29 cellular contexts compared by ENCODE assay signal in the genomic region with DNA sequence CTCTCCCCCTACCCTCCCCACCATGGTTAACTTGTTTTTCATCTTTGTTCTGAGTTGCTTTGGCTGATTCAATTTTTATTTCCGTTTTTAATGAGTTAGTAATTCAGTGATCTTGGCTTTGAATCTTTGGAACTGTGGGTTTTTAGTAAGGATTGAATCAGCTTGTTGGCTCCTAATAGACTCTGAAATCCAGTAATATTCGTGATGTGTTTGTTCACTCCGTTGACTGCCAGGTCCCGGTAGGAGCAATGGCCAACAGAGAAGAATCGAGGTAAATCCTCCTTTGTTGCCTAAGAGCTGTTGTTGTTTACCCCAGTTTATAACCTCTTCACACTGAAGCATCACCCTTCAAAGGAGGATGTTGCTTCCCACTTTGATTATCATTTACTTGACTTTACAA.
DNase-seq lines count a peak whose midpoint lies in the region; ATAC-seq, FAIRE-seq and TF ChIP-seq lines count a peak whose summit lies in the region.
"Had no signal": no experiment of that assay in that cellular context is flagged by ENCODE, and none has a peak within 500 bp of the region (broad histone marks: within the 10 kb centered on the region; RNA-seq: fewer than 3 reads in every experiment).

No MANE protein-coding gene starts in this region.

- H3K27me3 ChIP-seq in adipocyte (replicated peaks; ENCODE audit: control insufficient read depth, insufficient read depth, low read length) (no peaks in the 10 kb centered on the region), keratinocyte (ENCODE audit: control insufficient read depth, extremely low read depth, insufficient read depth, low read length) (no peaks in the 10 kb centered on the region)
- H3K27me3 ChIP-seq: hepatocyte, pancreas had no signal

- no peaks in the 10 kb centered on the region for H4K20me1 ChIP-seq in keratinocyte (ENCODE audit: control insufficient read depth, extremely low read depth, insufficient read depth, low read length)

- peaks cover 9% of the 10 kb centered on the region for H3K4me1 Mint-ChIP-seq in stimulated activated effector memory CD8-positive, alpha-beta T cell treated with anti-CD3 and anti-CD28 coated beads, Interleukin-12 subunit alpha, Interleukin-12 subunit beta, amount 100 ng/mL, for 72 hours
- H3K4me1 Mint-ChIP-seq: brain, natural killer cell had no signal

- dilution Hi-C loops in keratinocyte (cut with MboI; ENCODE audit: extremely low pct_ligation_motif_present, low sequenced_read_pairs) = no loop called here

- no peaks in the 10 kb centered on the region for H3K36me3 Mint-ChIP-seq in stimulated activated effector memory CD8-positive, alpha-beta T cell treated with anti-CD3 and anti-CD28 coated beads, Interleukin-12 subunit alpha, Interleukin-12 subunit beta, amount 100 ng/mL, for 72 hours
- H3K36me3 Mint-ChIP-seq: activated naive CD8-positive, alpha-beta T cell; brain; natural killer cell; type B pancreatic cell had no signal

- H3K9me3 Mint-ChIP-seq in stimulated activated effector memory CD8-positive, alpha-beta T cell treated with anti-CD3 and anti-CD28 coated beads, Interleukin-12 subunit alpha, Interleukin-12 subunit beta, amount 100 ng/mL, for 72 hours = no peaks in the 10 kb centered on the region
- H3K9me3 Mint-ChIP-seq: brain, natural killer cell, type B pancreatic cell had no signal

- H3K9me3 ChIP-seq in adipocyte (ENCODE audit: control insufficient read depth, low read length) (no peaks in the 10 kb centered on the region), keratinocyte (ENCODE audit: control insufficient read depth, low read depth, low read length) (no peaks in the 10 kb centered on the region)
- H3K9me3 ChIP-seq: HAP-1, pancreas had no signal

- ATAC-seq in stimulated activated effector memory CD8-positive, alpha-beta T cell treated with anti-CD3 and anti-CD28 coated beads, Interleukin-12 subunit alpha, Interleukin-12 subunit beta, amount 100 ng/mL, for 72 hours = no peak
- ATAC-seq in HG03159 (IDR thresholded peaks at IDR 0.05; ENCODE audit: unreplicated experiment) = no peak
- ATAC-seq: natural killer cell had no signal

- H3K36me3 ChIP-seq in adipocyte (ENCODE audit: control insufficient read depth, insufficient read depth, low read length, severe bottlenecking) (no peaks in the 10 kb centered on the region), keratinocyte (ENCODE audit: control insufficient read depth in 2 of 2, extremely low read depth in 1 of 2, insufficient read depth in 2 of 2, low read length in 2 of 2) (no peaks in the 10 kb centered on the region)
- H3K36me3 ChIP-seq: HAP-1, pancreas had no signal

- peak overlapping the region; percentile 5 for H3K27ac Mint-ChIP-seq in stimulated activated effector memory CD8-positive, alpha-beta T cell treated with anti-CD3 and anti-CD28 coated beads, Interleukin-12 subunit alpha, Interleukin-12 subunit beta, amount 100 ng/mL, for 72 hours
- H3K27ac Mint-ChIP-seq: activated naive CD8-positive, alpha-beta T cell; natural killer cell; type B pancreatic cell had no signal

- peak overlapping the region; percentile 83 for H3K9ac ChIP-seq in adipocyte (ENCODE audit: low read length)
- no peak overlapping the region for H3K9ac ChIP-seq in keratinocyte (ENCODE audit: control insufficient read depth, extremely low read depth, insufficient read depth, low read length)

- no peaks in the 10 kb centered on the region for H3K9me1 ChIP-seq in keratinocyte (ENCODE audit: control insufficient read depth, extremely low read depth, insufficient read depth, low read length)

- H3K4me2 ChIP-seq in keratinocyte (ENCODE audit: control insufficient read depth, extremely low read depth, insufficient read depth, low read depth, low read length) = peak overlapping the region; percentile 29
- H3K4me2 ChIP-seq: hepatocyte had no signal

- TF ChIP-seq CTCF in keratinocyte (optimal IDR thresholded peaks at IDR 0.05 in 1 of 3, IDR thresholded peaks at IDR 0.05 in 1 of 3, conservative IDR thresholded peaks at IDR 0.05 in 1 of 3; ENCODE audit: extremely low read depth in 1 of 3, insufficient read depth in 2 of 3, low read length in 3 of 3) = no peak

- peaks cover 92% of the 10 kb centered on the region for H3K4me1 ChIP-seq in adipocyte (ENCODE audit: control insufficient read depth, insufficient read depth, low read length)
- peaks cover 15% of the 10 kb centered on the region for H3K4me1 ChIP-seq in keratinocyte (ENCODE audit: control insufficient read depth, extremely low read depth, insufficient read depth, low read length)

- DNase-seq in GM19239 (ENCODE audit: insufficient read length, low spot score) = no peak
- DNase-seq in adipocyte (ENCODE audit: low read depth) = no peak
- DNase-seq in keratinocyte (ENCODE audit: low read depth, low spot score) = no peak
- DNase-seq in stimulated activated effector memory CD8-positive, alpha-beta T cell treated with anti-CD3 and anti-CD28 coated beads, Interleukin-12 subunit alpha, Interleukin-12 subunit beta, amount 100 ng/mL, for 72 hours (ENCODE audit: low spot score in 2 of 2) = no peak
- DNase-seq in kidney glomerular epithelial cell (lab: John Stamatoyannopoulos, UW) = no peak
- DNase-seq in HUDEP-2 (lab: John Stamatoyannopoulos, UW; ENCODE audit: unreplicated experiment in 76 of 76) = no peak
- no peak for DNase-seq in NCI-H2107 (lab: John Stamatoyannopoulos, UW)
- DNase-seq: activated CD4-positive, alpha-beta T cell treated with anti-CD3 and anti-CD28 coated beads for 4 hours; COR-L47; DND-41; foreskin fibroblast; Kasumi-1; natural killer cell; NCI-H1092 treated with DMSO at 0.1 percent for 48 hours; NCI-H2029 treated with DMSO at 0.1 percent for 48 hours; NCI-H446 treated with DMSO at 0.1 percent for 48 hours; NK-92 treated with Interleukin-12 subunit alpha and Interleukin-12 subunit beta, amount 100 ng/mL, for 24 hours; pancreas; stimulated activated CD4-positive, alpha-beta T cell treated with anti-CD3 and anti-CD28 coated beads, Interleukin-1b, Interleukin-23, amount 100 ng/mL, for 48 hours; stimulated activated naive CD4-positive, alpha-beta T cell had no signal

- peak; percentile 4 for FAIRE-seq in GM19239 (lab: Jason Lieb, UNC)
- peak; percentile 64 for FAIRE-seq in keratinocyte (lab: Jason Lieb, UNC)
- FAIRE-seq: colon, endometrium, pancreas had no signal

- H3K4me3 ChIP-seq in adipocyte (ENCODE audit: low read length) (peak overlapping the region; percentile 51), keratinocyte (ENCODE audit: control insufficient read depth in 2 of 3, extremely low read depth in 1 of 3, insufficient read depth in 2 of 3, low read depth in 1 of 3, low read length in 3 of 3) (no peak overlapping the region)
- H3K4me3 ChIP-seq: HAP-1, hepatocyte, pancreas had no signal

- H3K27ac ChIP-seq in keratinocyte (ENCODE audit: control insufficient read depth, insufficient read depth, low read length) = no peak overlapping the region
- H3K27ac ChIP-seq: hepatocyte, RWPE1 had no signal

- H3K79me2 ChIP-seq in keratinocyte (ENCODE audit: control insufficient read depth, insufficient read depth, low read length) = no peaks in the 10 kb centered on the region
- H3K79me2 ChIP-seq: hepatocyte had no signal

- H2AFZ ChIP-seq in keratinocyte (ENCODE audit: control insufficient read depth, low read length) = peak overlapping the region; percentile 11
- H2AFZ ChIP-seq: hepatocyte had no signal

- no peak overlapping the region for H3K4me3 Mint-ChIP-seq in stimulated activated effector memory CD8-positive, alpha-beta T cell treated with anti-CD3 and anti-CD28 coated beads, Interleukin-12 subunit alpha, Interleukin-12 subunit beta, amount 100 ng/mL, for 72 hours
- H3K4me3 Mint-ChIP-seq: activated naive CD8-positive, alpha-beta T cell; natural killer cell; type B pancreatic cell had no signal
